In the genomic region with DNA sequence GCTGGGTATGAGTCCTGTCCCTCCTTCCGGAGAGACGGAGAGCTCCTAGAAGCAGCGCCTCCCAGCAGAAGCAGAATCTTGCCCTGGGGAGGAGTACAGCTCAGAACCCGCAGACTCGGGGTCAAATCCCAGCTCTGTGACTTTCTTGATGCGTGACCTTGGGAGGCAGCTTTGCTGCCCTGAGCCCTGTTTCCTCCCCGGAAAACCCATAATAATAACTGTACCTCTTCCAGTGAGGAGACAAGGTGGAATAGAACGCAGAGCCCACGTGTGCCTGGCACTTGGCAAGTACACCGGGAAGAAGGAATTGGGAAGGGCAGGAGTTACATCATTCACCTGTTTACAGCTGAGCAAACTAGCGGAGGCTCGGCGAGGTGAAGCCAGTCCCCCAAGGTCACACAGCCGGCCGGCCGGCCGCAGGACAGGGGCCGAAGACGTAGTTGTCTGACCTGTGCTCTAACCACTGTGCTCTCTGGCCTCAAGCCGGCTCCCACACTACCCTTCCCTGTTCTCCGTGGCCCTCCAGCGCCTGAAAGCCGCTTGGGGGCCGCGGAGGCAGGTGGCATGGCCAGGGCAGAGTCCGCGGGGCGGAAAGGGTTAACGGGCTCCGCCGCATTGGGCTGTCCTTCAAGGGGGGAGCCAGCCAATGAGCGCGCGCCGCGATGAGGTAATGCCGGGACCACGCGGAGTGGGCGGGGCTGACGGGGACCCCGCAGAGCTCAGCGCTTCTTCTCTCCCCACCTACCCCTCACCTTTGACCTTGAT, we compare ENCODE assay signal across 8 cellular contexts.
DNase-seq lines count a peak whose midpoint lies in the region; ATAC-seq and TF ChIP-seq lines count a peak whose summit lies in the region.

No MANE protein-coding gene starts in this region.

- H3K4me1 Mint-ChIP-seq in WTC11 = peaks cover 58% of the 10 kb centered on the region

- peak overlapping the region; percentile 100 for H3K27ac ChIP-seq in breast epithelium
- H3K27ac ChIP-seq in sigmoid colon = peak overlapping the region; percentile 84 to 99 (median 99)

- no peaks in the 10 kb centered on the region for H3K9me3 ChIP-seq in breast epithelium
- H3K9me3 ChIP-seq in iPS-15b (ENCODE audit: control insufficient read depth, insufficient read depth, low read length) = no peaks in the 10 kb centered on the region
- H3K9me3 ChIP-seq in sigmoid colon = no peaks in the 10 kb centered on the region

- CTCF ChIA-PET in WTC11 (lab: Charles Lee) = interaction anchor here (0.6 to 4.6 kb wide), 18 partner anchors 13 to 364 kb away, joined by 3 to 26 read pairs (median 8); a partner anchor contains a TSS

- no peak for TF ChIP-seq EP300 in sigmoid colon (IDR thresholded peaks at IDR 0.05)

- peak; percentile 77 for ATAC-seq in WTC11
- ATAC-seq in GM18873 (IDR thresholded peaks at IDR 0.05; ENCODE audit: low FRiP score, unreplicated experiment) = no peak

- no peaks in the 10 kb centered on the region for H3K36me3 Mint-ChIP-seq in WTC11

- H3K9me3 Mint-ChIP-seq in WTC11 = no peaks in the 10 kb centered on the region

- peak overlapping the region; percentile 89 for H3K4me3 Mint-ChIP-seq in WTC11

- intact Hi-C loops in breast epithelium (cut with DNase I; ENCODE audit: low total_unique reads) = loop anchor here (1.0 to 5.0 kb wide), 2 partner anchors 107 to 354 kb away; no protein-coding TSS in a partner anchor
- intact Hi-C loops in sigmoid colon (cut with DNase I) = loop anchor here (2.0 to 5.0 kb wide), 5 partner anchors 33 to 355 kb away; no protein-coding TSS in a partner anchor

- TF ChIP-seq CTCF in WTC11 (IDR thresholded peaks at IDR 0.05) (no peak), breast epithelium (IDR thresholded peaks at IDR 0.05) (peak in 1 of 3 donors; percentile 44), sigmoid colon (IDR thresholded peaks at IDR 0.05) (no peak)

- H3K27ac Mint-ChIP-seq in WTC11 = peak overlapping the region; percentile 74; the same call in 1 of the 2 replicates

- H3K4me1 ChIP-seq in breast epithelium (peaks cover 16 to 40% of the 10 kb centered on the region in 2 donors), iPS-15b (ENCODE audit: control insufficient read depth, insufficient read depth, low read length) (peaks cover 18% of the 10 kb centered on the region), sigmoid colon (peaks cover 0 to 95% (median 78%) of the 10 kb centered on the region in 4 donors)

- H3K36me3 ChIP-seq in breast epithelium = no peaks in the 10 kb centered on the region
- H3K36me3 ChIP-seq in iPS-15b (ENCODE audit: control insufficient read depth, insufficient read depth, low read length) = no peaks in the 10 kb centered on the region
- peaks cover 0 to 15% (median 0%) of the 10 kb centered on the region in 4 donors for H3K36me3 ChIP-seq in sigmoid colon

- 5 to 23% methylated on average over 43 of the region's 43 CpGs for WGBS in sigmoid colon, 2 donors

- TF ChIP-seq POLR2A in breast epithelium (IDR thresholded peaks at IDR 0.05) (peak; percentile 11), sigmoid colon (IDR thresholded peaks at IDR 0.05) (peak in 1 of 2 donors; percentile 42)

- no peak overlapping the region for H3K9ac ChIP-seq in iPS-15b (ENCODE audit: low read depth, low read length)

- H3K4me3 ChIP-seq in breast epithelium (peak overlapping the region; percentile 59 to 77 (median 67)), iPS-15b (ENCODE audit: low read depth, low read length) (peak overlapping the region; percentile 73), sigmoid colon (peak overlapping the region; percentile 61 to 71 (median 62))

- DNase-seq in NCI-H146 (lab: John Stamatoyannopoulos, UW) = peak; percentile 2
- DNase-seq in NCI-H146 treated with DMSO at 0.1 percent for 48 hours (lab: John Stamatoyannopoulos, UW; ENCODE audit: unreplicated experiment) = no peak
- peak; percentile 29 for DNase-seq in NCI-H2107 treated with DMSO at 0.1 percent for 48 hours (lab: John Stamatoyannopoulos, UW; ENCODE audit: unreplicated experiment)
- DNase-seq in WTC11 (ENCODE audit: low spot score) = peak; percentile 97
- DNase-seq in breast epithelium (ENCODE audit: low spot score in 2 of 2) = peak; percentile 92 to 96
- DNase-seq in sigmoid colon = peak; percentile 97

- peaks cover 63% of the 10 kb centered on the region for H3K27me3 Mint-ChIP-seq in WTC11 (ENCODE audit: low read depth)

- no peaks in the 10 kb centered on the region for H3K27me3 ChIP-seq in breast epithelium
- peaks cover 24% of the 10 kb centered on the region for H3K27me3 ChIP-seq in iPS-15b (ENCODE audit: control insufficient read depth, insufficient read depth, low read length)
- no peaks in the 10 kb centered on the region for H3K27me3 ChIP-seq in sigmoid colon

- POLR2A ChIA-PET in WTC11 (lab: Charles Lee) = interaction anchor here (0.6 to 2.4 kb wide), 17 partner anchors 10 to 364 kb away, joined by 3 to 19 read pairs (median 5); a partner anchor contains a TSS

TF ChIP-seq in WTC11, 78 proteins besides CTCF, POLR2A, EP300 and RAD21 (continues in another document):
- TF ChIP-seq, protein P1, sequence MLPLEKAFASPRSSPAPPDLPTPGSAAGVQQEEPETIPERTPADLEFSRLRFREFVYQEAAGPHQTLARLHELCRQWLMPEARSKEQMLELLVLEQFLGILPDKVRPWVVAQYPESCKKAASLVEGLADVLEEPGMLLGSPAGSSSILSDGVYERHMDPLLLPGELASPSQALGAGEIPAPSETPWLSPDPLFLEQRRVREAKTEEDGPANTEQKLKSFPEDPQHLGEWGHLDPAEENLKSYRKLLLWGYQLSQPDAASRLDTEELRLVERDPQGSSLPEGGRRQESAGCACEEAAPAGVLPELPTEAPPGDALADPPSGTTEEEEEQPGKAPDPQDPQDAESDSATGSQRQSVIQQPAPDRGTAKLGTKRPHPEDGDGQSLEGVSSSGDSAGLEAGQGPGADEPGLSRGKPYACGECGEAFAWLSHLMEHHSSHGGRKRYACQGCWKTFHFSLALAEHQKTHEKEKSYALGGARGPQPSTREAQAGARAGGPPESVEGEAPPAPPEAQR (CRISPR knock-in tag; IDR thresholded peaks at IDR 0.05) = no peak
- TF ChIP-seq ZNF317 (CRISPR knock-in tag; IDR thresholded peaks at IDR 0.05; ENCODE audit: borderline replicate concordance, low read depth) (no peak), SOX15 (CRISPR knock-in tag; IDR thresholded peaks at IDR 0.05) (no peak), NFATC4 (CRISPR knock-in tag; IDR thresholded peaks at IDR 0.05) (no peak), MYBL2 (CRISPR knock-in tag; IDR thresholded peaks at IDR 0.05) (no peak), GABPB1 (CRISPR knock-in tag; IDR thresholded peaks at IDR 0.05) (peak; percentile 96), SMAD3 (CRISPR knock-in tag; IDR thresholded peaks at IDR 0.05; ENCODE audit: borderline replicate concordance) (no peak), IRF2 (CRISPR knock-in tag; IDR thresholded peaks at IDR 0.05; ENCODE audit: borderline replicate concordance, low read depth) (no peak), TCF7 (CRISPR knock-in tag; IDR thresholded peaks at IDR 0.05; ENCODE audit: low read depth) (no peak)
- TF ChIP-seq, protein P2, sequence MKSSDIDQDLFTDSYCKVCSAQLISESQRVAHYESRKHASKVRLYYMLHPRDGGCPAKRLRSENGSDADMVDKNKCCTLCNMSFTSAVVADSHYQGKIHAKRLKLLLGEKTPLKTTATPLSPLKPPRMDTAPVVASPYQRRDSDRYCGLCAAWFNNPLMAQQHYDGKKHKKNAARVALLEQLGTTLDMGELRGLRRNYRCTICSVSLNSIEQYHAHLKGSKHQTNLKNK (CRISPR knock-in tag; IDR thresholded peaks at IDR 0.05) = no peak
- TF ChIP-seq, protein P3, sequence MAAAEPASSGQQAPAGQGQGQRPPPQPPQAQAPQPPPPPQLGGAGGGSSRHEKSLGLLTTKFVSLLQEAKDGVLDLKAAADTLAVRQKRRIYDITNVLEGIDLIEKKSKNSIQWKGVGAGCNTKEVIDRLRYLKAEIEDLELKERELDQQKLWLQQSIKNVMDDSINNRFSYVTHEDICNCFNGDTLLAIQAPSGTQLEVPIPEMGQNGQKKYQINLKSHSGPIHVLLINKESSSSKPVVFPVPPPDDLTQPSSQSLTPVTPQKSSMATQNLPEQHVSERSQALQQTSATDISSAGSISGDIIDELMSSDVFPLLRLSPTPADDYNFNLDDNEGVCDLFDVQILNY (CRISPR knock-in tag; IDR thresholded peaks at IDR 0.05) = no peak; the same call in 1 of the 2 replicates
- TF ChIP-seq, protein P4, sequence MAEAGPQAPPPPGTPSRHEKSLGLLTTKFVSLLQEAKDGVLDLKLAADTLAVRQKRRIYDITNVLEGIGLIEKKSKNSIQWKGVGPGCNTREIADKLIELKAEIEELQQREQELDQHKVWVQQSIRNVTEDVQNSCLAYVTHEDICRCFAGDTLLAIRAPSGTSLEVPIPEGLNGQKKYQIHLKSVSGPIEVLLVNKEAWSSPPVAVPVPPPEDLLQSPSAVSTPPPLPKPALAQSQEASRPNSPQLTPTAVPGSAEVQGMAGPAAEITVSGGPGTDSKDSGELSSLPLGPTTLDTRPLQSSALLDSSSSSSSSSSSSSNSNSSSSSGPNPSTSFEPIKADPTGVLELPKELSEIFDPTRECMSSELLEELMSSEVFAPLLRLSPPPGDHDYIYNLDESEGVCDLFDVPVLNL (CRISPR knock-in tag; IDR thresholded peaks at IDR 0.05; ENCODE audit: borderline replicate concordance, low read depth) = no peak
- TF ChIP-seq, protein P5, sequence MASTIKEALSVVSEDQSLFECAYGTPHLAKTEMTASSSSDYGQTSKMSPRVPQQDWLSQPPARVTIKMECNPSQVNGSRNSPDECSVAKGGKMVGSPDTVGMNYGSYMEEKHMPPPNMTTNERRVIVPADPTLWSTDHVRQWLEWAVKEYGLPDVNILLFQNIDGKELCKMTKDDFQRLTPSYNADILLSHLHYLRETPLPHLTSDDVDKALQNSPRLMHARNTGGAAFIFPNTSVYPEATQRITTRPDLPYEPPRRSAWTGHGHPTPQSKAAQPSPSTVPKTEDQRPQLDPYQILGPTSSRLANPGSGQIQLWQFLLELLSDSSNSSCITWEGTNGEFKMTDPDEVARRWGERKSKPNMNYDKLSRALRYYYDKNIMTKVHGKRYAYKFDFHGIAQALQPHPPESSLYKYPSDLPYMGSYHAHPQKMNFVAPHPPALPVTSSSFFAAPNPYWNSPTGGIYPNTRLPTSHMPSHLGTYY (CRISPR knock-in tag; IDR thresholded peaks at IDR 0.05) = no peak
